28 cellular contexts compared by ENCODE assay signal in genomic region chr3:43248956-43249355, GRCh38.
"Had no signal": no experiment of that assay in that cellular context is flagged by ENCODE, and none has a peak within 500 bp of the region (broad histone marks: within the 10 kb centered on the region; RNA-seq: fewer than 3 reads in every experiment).

No MANE protein-coding gene starts in this region.

- H3K4me3 ChIP-seq: ascending aorta, MG63, Peyer's patch had no signal

- DNase-seq: activated B cell treated with CpG ODN at 0.5 μM for 24 hours; activated CD4-positive, alpha-beta T cell treated with anti-CD3 and anti-CD28 coated beads for 48 hours; activated CD4-positive, alpha-beta T cell treated with anti-CD3 and anti-CD28 coated beads, Interleukin-2, amount 50 U/mL, for 4 hours; activated CD4-positive, CD25-positive, alpha-beta regulatory T cell treated with anti-CD3 and anti-CD28 coated beads, Interleukin-2, amount 50 U/mL, for 72 hours; activated CD8-positive, alpha-beta T cell treated with anti-CD3 and anti-CD28 coated beads, Interleukin-2, amount 10 ng/mL, durations not matched to agents 7 days and 5 days; activated effector memory CD4-positive, alpha-beta T cell treated with Interleukin-2 at 50 U/mL for 16 hours; activated naive CD4-positive, alpha-beta T cell treated with anti-CD3 and anti-CD28 coated beads, Interleukin-2, amount 50 U/mL, for 16 hours; activated naive CD8-positive, alpha-beta T cell treated with anti-CD3 and anti-CD28 coated beads, Interleukin-2, amount 10 ng/mL, durations not matched to agents 7 days and 5 days; activated T-cell treated with anti-CD3 and anti-CD28 coated beads, Interleukin-2, amount 50 U/mL, for 24 hours; central memory CD4-positive, alpha-beta T cell; Kasumi-1; KG1; NCI-H1048; NCI-H1105 treated with DMSO at 0.1 percent for 48 hours; NCI-H1436 treated with DMSO at 0.1 percent for 48 hours; NCI-H1694 treated with DMSO at 0.1 percent for 48 hours; NCI-H2029; NCI-H345; NCI-H524 treated with DMSO at 0.1 percent for 48 hours; Peyer's patch; RPMI8226; SW 1271; T-helper 1 cell; T-helper 2 cell; T-helper 9 cell had no signal

- ATAC-seq: activated CD8-positive, alpha-beta T cell treated with anti-CD3 and anti-CD28 coated beads, Interleukin-2, amount 10 ng/mL, durations not matched to agents 7 days and 5 days had no signal

- H3K9me3 ChIP-seq: ascending aorta, MG63, Peyer's patch had no signal

- H3K27me3 ChIP-seq: ascending aorta, MG63, Peyer's patch had no signal

- H3K36me3 ChIP-seq: ascending aorta, MG63, Peyer's patch had no signal

- H3K27me3 Mint-ChIP-seq: activated naive CD8-positive, alpha-beta T cell treated with anti-CD3 and anti-CD28 coated beads, Interleukin-2, amount 10 ng/mL, durations not matched to agents 7 days and 5 days; activated T-cell treated with anti-CD3 and anti-CD28 coated beads, Interleukin-2, amount 50 U/mL, for 24 hours had no signal

- H3K4me1 ChIP-seq: ascending aorta, Peyer's patch had no signal

- H3K9me3 Mint-ChIP-seq: activated B cell treated with CpG ODN at 0.5 μM for 24 hours; activated T-cell treated with anti-CD3 and anti-CD28 coated beads, Interleukin-2, amount 50 U/mL, for 24 hours had no signal

- H3K27ac ChIP-seq: ascending aorta, Peyer's patch, VCaP had no signal

- H3K4me3 Mint-ChIP-seq: activated B cell treated with CpG ODN at 0.5 μM for 24 hours; activated CD8-positive, alpha-beta T cell treated with anti-CD3 and anti-CD28 coated beads, Interleukin-2, amount 10 ng/mL, durations not matched to agents 7 days and 5 days; activated naive CD8-positive, alpha-beta T cell treated with anti-CD3 and anti-CD28 coated beads, Interleukin-2, amount 10 ng/mL, durations not matched to agents 7 days and 5 days; activated T-cell treated with anti-CD3 and anti-CD28 coated beads, Interleukin-2, amount 50 U/mL, for 24 hours had no signal

- H3K27ac Mint-ChIP-seq: activated B cell treated with CpG ODN at 0.5 μM for 24 hours; activated CD8-positive, alpha-beta T cell treated with anti-CD3 and anti-CD28 coated beads, Interleukin-2, amount 10 ng/mL, durations not matched to agents 7 days and 5 days; activated naive CD8-positive, alpha-beta T cell treated with anti-CD3 and anti-CD28 coated beads, Interleukin-2, amount 10 ng/mL, durations not matched to agents 7 days and 5 days; activated T-cell treated with anti-CD3 and anti-CD28 coated beads, Interleukin-2, amount 50 U/mL, for 24 hours had no signal
